ENCODE assay signal across 8 cellular contexts in the genomic region with DNA sequence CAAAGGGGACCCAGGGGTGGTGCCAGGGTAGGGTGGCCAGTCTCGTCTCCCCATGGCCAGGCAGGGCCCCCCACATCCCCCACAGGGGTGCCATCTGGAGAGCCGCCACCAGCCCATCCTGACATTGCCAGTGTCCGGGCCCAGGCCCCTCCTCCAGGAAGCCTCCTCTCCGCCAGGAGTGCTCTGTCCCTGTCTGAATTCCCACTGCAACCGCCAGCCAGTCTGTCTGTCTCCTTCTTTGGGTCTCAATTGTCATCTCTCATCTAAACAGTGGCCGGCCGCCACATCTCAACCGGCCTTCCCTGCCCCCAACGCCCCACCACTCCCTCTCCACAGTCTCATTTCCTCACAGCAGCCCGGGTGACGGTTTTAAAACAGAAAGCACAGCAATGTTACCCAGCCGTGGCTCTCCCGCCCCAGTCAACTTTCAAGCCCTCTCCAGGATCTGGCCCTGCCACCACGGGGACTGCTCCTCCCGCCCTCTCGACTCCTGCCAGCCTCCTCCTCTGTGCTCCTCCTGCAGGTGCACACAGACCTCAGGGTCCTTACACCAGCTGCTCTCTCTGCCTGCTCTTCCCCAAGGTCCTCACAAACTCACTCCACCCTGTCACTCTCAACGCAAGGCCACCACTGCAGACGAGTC. TPM values are rescaled to one million over a fixed set of nuclear protein-coding genes. Genes with fewer than 3 reads are reported as not detected.
DNase-seq lines count a peak whose midpoint lies in the region; ATAC-seq, FAIRE-seq and TF ChIP-seq lines count a peak whose summit lies in the region.

No MANE protein-coding gene starts in this region.

- no peak for TF ChIP-seq EP300 in stomach (IDR thresholded peaks at IDR 0.05)

- intact Hi-C loops in right cardiac atrium (cut with DNase I) (no loop called here), stomach (cut with DNase I; ENCODE audit: low total_unique reads) (no loop called here)

- H3K4me1 ChIP-seq in right cardiac atrium (ENCODE audit: control insufficient read depth, insufficient read depth, low read length) (peaks cover 10% of the 10 kb centered on the region), stomach (peaks cover 21 to 62% (median 32%) of the 10 kb centered on the region in 4 donors)

- FAIRE-seq in GM12892 (lab: Jason Lieb, UNC), result peak; percentile 94

- peak; percentile 35 for ATAC-seq in GM21737 (IDR thresholded peaks at IDR 0.05; ENCODE audit: unreplicated experiment)
- ATAC-seq in right cardiac atrium, result peak; percentile 58 to 59

- TF ChIP-seq POLR2A in GM12892 (IDR thresholded peaks at IDR 0.05; ENCODE audit: low read depth, low read length) (no peak; the same call in 1 of the 2 replicates), stomach (IDR thresholded peaks at IDR 0.05) (no peak)

- TF ChIP-seq CTCF in stomach (IDR thresholded peaks at IDR 0.05), result no peak

- H3K4me3 ChIP-seq in right cardiac atrium (ENCODE audit: low read length) (no peak overlapping the region), stomach (peak overlapping the region in 3 of 4 donors; percentile 6 to 26 (median 25))

- 38% methylated on average over 18 of the region's 18 CpGs for WGBS in right cardiac atrium
- 25 to 38% (median 30%) methylated on average over 15 to 18 of the region's 18 CpGs for WGBS in stomach, 5 donors

- H3K27ac ChIP-seq in right cardiac atrium (ENCODE audit: low read length) (peak overlapping the region; percentile 34), stomach (peak overlapping the region; percentile 78 to 91 (median 83))

- DNase-seq in GM12892 (ENCODE audit: insufficient read length), result no peak
- peak; percentile 42 for DNase-seq in NCI-H1092 (lab: John Stamatoyannopoulos, UW)
- peak; percentile 27 for DNase-seq in activated T-cell treated with anti-CD3 and anti-CD28 coated beads for 48 hours (ENCODE audit: low read depth)
- peak in 2 of 3 donors; percentile 85 to 86 for DNase-seq in right cardiac atrium
- DNase-seq in stomach, result peak; percentile 57
- no peak for DNase-seq in HK-2 (ENCODE audit: unreplicated experiment)
- DNase-seq in occipital lobe (lab: John Stamatoyannopoulos, UW), result no peak

- no peaks in the 10 kb centered on the region for H3K27me3 ChIP-seq in right cardiac atrium (ENCODE audit: control insufficient read depth, insufficient read depth)
- no peaks in the 10 kb centered on the region for H3K27me3 ChIP-seq in stomach

- no peaks in the 10 kb centered on the region for H3K36me3 ChIP-seq in stomach

- H3K9me3 ChIP-seq in right cardiac atrium (ENCODE audit: control insufficient read depth, low read length) (no peaks in the 10 kb centered on the region), stomach (no peaks in the 10 kb centered on the region)

RNA-seq across cellular contexts. Expression of a gene that starts 57.0 kb away (rescaled TPM):
- 11.1 TPM for polyA plus RNA-seq in GM12892 (2012; ENCODE audit: missing spikeins)
- total RNA-seq in right cardiac atrium (10 to 100 TPM; 51.4 to 72.6 (median 66.4) TPM), stomach (10 to 100 TPM; 18.1 to 46.9 (median 30.7) TPM), occipital lobe (14.3 TPM)
- polyA plus RNA-seq in right cardiac atrium (31.1 TPM), stomach (10 to 100 TPM in 1 of 3 donors, 1 to 10 TPM in 2; 6.7 to 10.4 (median 9.5) TPM)

Comparison
In these comparisons a context has a peak if more than half of its experiments do, and no peak if none do; other contexts are left out.
1. DNase-seq: peak in NCI-H1092 (single experiment), activated T-cell treated with anti-CD3 and anti-CD28 coated beads for 48 hours (single experiment), right cardiac atrium (2 of 3) and stomach (single experiment); none in GM12892 (single experiment), HK-2 (single experiment) and occipital lobe (single experiment).